ENCODE assay signal across 10 cellular contexts in the genomic region with DNA sequence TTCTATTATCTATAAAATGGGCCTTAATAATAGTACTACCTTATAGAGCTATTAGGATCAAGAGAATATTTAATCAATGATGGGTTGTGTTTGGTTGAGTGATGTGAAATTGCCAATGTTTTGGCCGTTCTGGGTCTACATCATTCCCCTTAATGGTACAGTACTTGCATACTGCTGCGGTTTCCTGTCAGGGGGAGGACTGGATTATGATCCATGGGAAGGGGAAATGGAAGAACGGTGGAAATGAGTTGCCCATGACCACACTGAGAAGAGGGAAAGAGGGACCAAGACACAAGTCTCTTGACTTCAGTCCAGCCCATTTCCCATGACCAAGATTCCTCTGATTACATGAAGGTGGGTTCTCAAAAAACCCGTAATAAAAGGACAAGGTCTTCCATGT. TPM values are rescaled to one million over a fixed set of nuclear protein-coding genes. Genes with fewer than 3 reads are reported as not detected.
A peak's percentile ranks its signal among the peaks of the same experiment; 100 is the strongest.
DNase-seq lines count a peak whose midpoint lies in the region; ATAC-seq, FAIRE-seq and TF ChIP-seq lines count a peak whose summit lies in the region.
"Had no signal": no experiment of that assay in that cellular context is flagged by ENCODE, and none has a peak within 500 bp of the region (broad histone marks: within the 10 kb centered on the region; RNA-seq: fewer than 3 reads in every experiment).

No MANE protein-coding gene starts in this region.

- ATAC-seq in GM12878 (no peak), natural killer cell (no peak), HG02973 (IDR thresholded peaks at IDR 0.05; ENCODE audit: unreplicated experiment) (no peak), GM21529 (IDR thresholded peaks at IDR 0.05; ENCODE audit: unreplicated experiment) (no peak), HG02759 (IDR thresholded peaks at IDR 0.05; ENCODE audit: unreplicated experiment) (no peak)

- H3K79me2 ChIP-seq in GM12878 (ENCODE audit: control insufficient read depth, insufficient read depth, low read length), result peaks cover 3% of the 10 kb centered on the region; the same call in 1 of the 2 replicates

- H3K4me3 Mint-ChIP-seq in HFFc6 (peak overlapping the region; percentile 90), natural killer cell (peak overlapping the region; percentile 96)

- H3K4me1 ChIP-seq in GM12878 (ENCODE audit: control insufficient read depth, insufficient read depth, low read length), result peaks cover 7% of the 10 kb centered on the region

- no peak overlapping the region for H3K9ac ChIP-seq in GM12878 (ENCODE audit: control insufficient read depth, insufficient read depth, low read length)

- H3K27ac Mint-ChIP-seq in HFFc6, result peak overlapping the region; percentile 100
- H3K27ac Mint-ChIP-seq in natural killer cell, result peak overlapping the region; percentile 95

- no peak overlapping the region for H3K4me3 ChIP-seq in GM12878

- H3K27me3 ChIP-seq in GM12878 (replicated peaks in 1 of 2; ENCODE audit: control insufficient read depth in 2 of 2, insufficient read depth in 2 of 2, low read length in 1 of 2), result no peaks in the 10 kb centered on the region

- POLR2A ChIA-PET in GM12878 (lab: Charles Lee), result no interaction called here

- no peak for TF ChIP-seq POLR2A in GM12878 (IDR thresholded peaks at IDR 0.05; ENCODE audit: low read depth, low read length)

- H3K36me3 ChIP-seq in GM12878 (ENCODE audit: control insufficient read depth in 2 of 2, insufficient read depth in 2 of 2, low read length in 1 of 2), result peaks cover 1 to 3% of the 10 kb centered on the region in 2 experiments; a peak in 3 of 4 replicates

- TF ChIP-seq CTCF in HFFc6 (IDR thresholded peaks at IDR 0.05) (no peak), GM12878 (IDR thresholded peaks at IDR 0.05 in 2 of 3, conservative IDR thresholded peaks at IDR 0.05 in 1 of 3; ENCODE audit: control insufficient read depth in 2 of 3, extremely low read depth in 1 of 3, insufficient read depth in 1 of 3, low read depth in 3 of 3, low read length in 3 of 3) (no peak), natural killer cell (IDR thresholded peaks at IDR 0.05) (no peak)

- no TSS peak for BruUV-seq in GM12878 (replicated peaks; lab: Mats Ljungman, UMichigan)

- H3K4me1 Mint-ChIP-seq in HFFc6 (ENCODE audit: low read depth) (peaks cover 67% of the 10 kb centered on the region), natural killer cell (peaks cover 16 to 25% of the 10 kb centered on the region in 2 donors)

- no peak for FAIRE-seq in GM12878 (lab: Jason Lieb, UNC)

- in situ Hi-C loops in ACHN (cut with HindIII; ENCODE audit: low pct_ligation_motif_present, low pct_unique_long_range_greater_than_20kb, low sequenced_read_pairs) (no loop called here), GM12878 (cut with MboI) (no loop called here)

- H3K27ac ChIP-seq in GM12878 (ENCODE audit: control insufficient read depth, insufficient read depth), result no peak overlapping the region

- SMC1A ChIA-PET in GM12878 (lab: Charles Lee; ENCODE audit: uncharacterized antibody, unreplicated experiment), result no interaction called here

- H4K20me1 ChIP-seq in GM12878 (ENCODE audit: control insufficient read depth, insufficient read depth), result no peaks in the 10 kb centered on the region

- H3K36me3 Mint-ChIP-seq in HFFc6 (ENCODE audit: low read depth) (peaks cover 35% of the 10 kb centered on the region), natural killer cell (no peaks in the 10 kb centered on the region)

- intact Hi-C loops in GM12878 (cut with micrococcal nuclease; ENCODE audit: unreplicated experiment), result no loop called here
- intact Hi-C loops in natural killer cell (cut with micrococcal nuclease), result no loop called here

- RAD21 ChIA-PET in GM12878 (lab: Charles Lee; ENCODE audit: unreplicated experiment), result interaction anchor here (1.3 kb wide), 1 partner anchor 84 kb away, joined by 3 read pairs; no protein-coding TSS in a partner anchor

- no peak for TF ChIP-seq EP300 in GM12878 (IDR thresholded peaks at IDR 0.05; ENCODE audit: borderline replicate concordance in 1 of 2, control insufficient read depth in 1 of 2, low read depth in 2 of 2, low read length in 2 of 2)

- H3K9me3 Mint-ChIP-seq in HFFc6 (peaks cover 4% of the 10 kb centered on the region; the same call in 1 of the 2 replicates), natural killer cell (no peaks in the 10 kb centered on the region)

- peak; percentile 28 for DNase-seq in ACHN
- no peak for DNase-seq in HFFc6
- no peak for DNase-seq in GM12878 (ENCODE audit: low read depth, low spot score)
- no peak for DNase-seq in natural killer cell
- DNase-seq in NCI-H345 (lab: John Stamatoyannopoulos, UW), result no peak
- DNase-seq: activated CD4-positive, CD25-positive, alpha-beta regulatory T cell; NCI-H1930 had no signal

- H3K27me3 Mint-ChIP-seq in HFFc6 (ENCODE audit: insufficient read depth) (peaks cover 11% of the 10 kb centered on the region), natural killer cell (ENCODE audit: low read depth in 2 of 2) (no peaks in the 10 kb centered on the region)

- H3K4me2 ChIP-seq in GM12878 (ENCODE audit: control insufficient read depth, insufficient read depth), result no peak overlapping the region

- CTCF ChIA-PET in GM12878 (lab: Yijun Ruan, JAX), result no interaction called here

- 45% methylated on average over 4 of the region's 4 CpGs for WGBS in GM12878 (ENCODE audit: insufficient coverage, insufficient replicate concordance, low lambda C conversion rate, missing lambda C conversion rate)

- 0 out of 3 replicates have a peak, but pooled peaks cover 1% of the 10 kb centered on the region for H3K9me3 ChIP-seq in GM12878 (replicated peaks; ENCODE audit: control insufficient read depth, insufficient read depth, low read length)

- no peak for TF ChIP-seq RAD21 in GM12878 (IDR thresholded peaks at IDR 0.05; ENCODE audit: insufficient read depth, low read depth, low read length)

- H2AFZ ChIP-seq in GM12878 (ENCODE audit: control insufficient read depth, low read depth, low read length), result peak overlapping the region; percentile 88

RNA-seq across cellular contexts. Expression of a gene that starts 1.0 kb away (rescaled TPM):
- total RNA-seq in HFFc6 (2021; fragmentation: NEBNext Ultra II Directional; extraction: Animal tissue kit (Norgen Biotek cat#: 25700)), result 100 to 1,000 TPM; 158 to 211 (median 199) TPM
- 17.5 and 18.2 TPM in 2 replicates for total RNA-seq in GM12878 (2013; cell fraction: nucleolus; rRNA removed)
- 94.8 and 111 TPM in 2 replicates for total RNA-seq in GM12878 (2014; rRNA removed)
- total RNA-seq in GM12878 (2014; rRNA removed; fragmentation: Illumina TruSeq; extraction: Trizol), result 62.0 and 72.1 TPM in 2 replicates
- 123 and 127 TPM in 2 replicates for total RNA-seq in GM12878 (2021)
- polyA plus RNA-seq in GM12878 (2011; ENCODE audit: low read depth), result 102 TPM
- 97.2 and 123 TPM in 2 replicates for polyA plus RNA-seq in GM12878 (2011; rRNA removed)
- 282 and 289 TPM in 2 replicates for polyA plus RNA-seq in GM12878 (2011; cell fraction: cytosol; rRNA removed)
- 131 and 143 TPM in 2 replicates for polyA plus RNA-seq in GM12878 (2011; cell fraction: nucleus; rRNA removed)
- polyA plus RNA-seq in GM12878 (2012), result 114 and 132 TPM in 2 replicates
- polyA plus RNA-seq in GM12878 (2014; fragmentation: Illumina TruSeq; extraction: Trizol), result 74.4 and 90.1 TPM in 2 replicates
- polyA plus RNA-seq in GM12878 (2014; fragmentation: Nextera tagmentation; extraction: Ambion mirVana), result 10 to 100 TPM; 27.6 to 97.4 TPM
- 100 and 125 TPM in 2 replicates for polyA plus RNA-seq in GM12878 (2014; rRNA removed)
- 100 to 1,000 TPM; 161 to 164 TPM for polyA plus RNA-seq in GM12878 (2016; fragmentation: Nextera tagmentation; extraction: Ambion mirVana)
- 55.2 and 90.2 TPM in 2 replicates for polyA minus RNA-seq in GM12878 (2011; rRNA and poly(A)+ RNA removed)
- 42.9 and 44.4 TPM in 2 replicates for polyA minus RNA-seq in GM12878 (2011; cell fraction: cytosol; rRNA and poly(A)+ RNA removed)
- 12.6 and 18.8 TPM in 2 replicates for polyA minus RNA-seq in GM12878 (2011; cell fraction: nucleus; rRNA and poly(A)+ RNA removed)
- 10 to 100 TPM; 34.8 to 37.4 (median 35.7) TPM for total RNA-seq in natural killer cell

RNA-seq across cellular contexts. Expression of a gene that starts 36.1 kb away (rescaled TPM):
- total RNA-seq in HFFc6 (2021; fragmentation: NEBNext Ultra II Directional; extraction: Animal tissue kit (Norgen Biotek cat#: 25700)), result 10 to 100 TPM; 41.4 to 53.2 (median 43.2) TPM
- total RNA-seq in GM12878 (2013; cell fraction: nucleolus; rRNA removed), result 33.5 and 34.6 TPM in 2 replicates
- 19.7 and 19.9 TPM in 2 replicates for total RNA-seq in GM12878 (2014; rRNA removed)
- 13.9 and 15.8 TPM in 2 replicates for total RNA-seq in GM12878 (2014; rRNA removed; fragmentation: Illumina TruSeq; extraction: Trizol)
- 23.2 and 24.2 TPM in 2 replicates for total RNA-seq in GM12878 (2021)
- polyA plus RNA-seq in GM12878 (2011; ENCODE audit: low read depth), result 8.7 TPM
- polyA plus RNA-seq in GM12878 (2011; rRNA removed), result 12.3 and 18.4 TPM in 2 replicates
- polyA plus RNA-seq in GM12878 (2011; cell fraction: cytosol; rRNA removed), result 13.2 and 17.1 TPM in 2 replicates
- 16.8 and 17.1 TPM in 2 replicates for polyA plus RNA-seq in GM12878 (2011; cell fraction: nucleus; rRNA removed)
- 11.0 and 11.3 TPM in 2 replicates for polyA plus RNA-seq in GM12878 (2012)
- 22.9 and 29.7 TPM in 2 replicates for polyA plus RNA-seq in GM12878 (2014; fragmentation: Illumina TruSeq; extraction: Trizol)
- 1 to 10 TPM; 2.0 to 3.9 TPM for polyA plus RNA-seq in GM12878 (2014; fragmentation: Nextera tagmentation; extraction: Ambion mirVana)
- 16.6 and 18.8 TPM in 2 replicates for polyA plus RNA-seq in GM12878 (2014; rRNA removed)
- 10 to 100 TPM; 15.4 to 23.9 TPM for polyA plus RNA-seq in GM12878 (2016; fragmentation: Nextera tagmentation; extraction: Ambion mirVana)
- polyA minus RNA-seq in GM12878 (2011; rRNA and poly(A)+ RNA removed), result 17.5 and 22.6 TPM in 2 replicates
- 6.9 and 7.1 TPM in 2 replicates for polyA minus RNA-seq in GM12878 (2011; cell fraction: cytosol; rRNA and poly(A)+ RNA removed)
- 10.4 and 13.9 TPM in 2 replicates for polyA minus RNA-seq in GM12878 (2011; cell fraction: nucleus; rRNA and poly(A)+ RNA removed)
- 10 to 100 TPM; 11.5 to 24.4 (median 21.5) TPM for total RNA-seq in natural killer cell

RNA-seq across cellular contexts. Expression of a gene that starts 55.9 kb away (rescaled TPM):
- total RNA-seq in HFFc6 (2021; fragmentation: NEBNext Ultra II Directional; extraction: Animal tissue kit (Norgen Biotek cat#: 25700)), result 10 to 100 TPM; 12.6 to 15.7 (median 14.4) TPM
- 4.8 and 5.9 TPM in 2 replicates for total RNA-seq in GM12878 (2013; cell fraction: nucleolus; rRNA removed)
- 9.9 and 12.3 TPM in 2 replicates for total RNA-seq in GM12878 (2014; rRNA removed)
- total RNA-seq in GM12878 (2014; rRNA removed; fragmentation: Illumina TruSeq; extraction: Trizol), result 6.6 and 6.7 TPM in 2 replicates
- 8.9 and 10.9 TPM in 2 replicates for total RNA-seq in GM12878 (2021)
- 3.1 TPM for polyA plus RNA-seq in GM12878 (2011; ENCODE audit: low read depth)
- 11.3 and 16.6 TPM in 2 replicates for polyA plus RNA-seq in GM12878 (2011; rRNA removed)
- polyA plus RNA-seq in GM12878 (2011; cell fraction: cytosol; rRNA removed), result 16.1 and 18.2 TPM in 2 replicates
- 4.6 and 6.2 TPM in 2 replicates for polyA plus RNA-seq in GM12878 (2011; cell fraction: nucleus; rRNA removed)
- 5.8 TPM in 2 replicates for polyA plus RNA-seq in GM12878 (2012)
- polyA plus RNA-seq in GM12878 (2014; fragmentation: Illumina TruSeq; extraction: Trizol), result 8.1 and 10.8 TPM in 2 replicates
- 1 to 10 TPM; 3.5 to 5.3 TPM for polyA plus RNA-seq in GM12878 (2014; fragmentation: Nextera tagmentation; extraction: Ambion mirVana)
- polyA plus RNA-seq in GM12878 (2014; rRNA removed), result 9.3 and 11.6 TPM in 2 replicates
- polyA plus RNA-seq in GM12878 (2016; fragmentation: Nextera tagmentation; extraction: Ambion mirVana), result 10 to 100 TPM; 15.4 to 16.2 TPM
- polyA minus RNA-seq in GM12878 (2011; rRNA and poly(A)+ RNA removed), result 17.1 and 19.4 TPM in 2 replicates
- 6.0 and 9.4 TPM in 2 replicates for polyA minus RNA-seq in GM12878 (2011; cell fraction: cytosol; rRNA and poly(A)+ RNA removed)
- 0.73 and 4.1 TPM in 2 replicates for polyA minus RNA-seq in GM12878 (2011; cell fraction: nucleus; rRNA and poly(A)+ RNA removed)
- 10 to 100 TPM in 1 of 3 donors, 1 to 10 TPM in 2; 5.3 to 10.6 (median 9.6) TPM for total RNA-seq in natural killer cell
